ENCODE assay signal across 9 cellular contexts in the genomic region with DNA sequence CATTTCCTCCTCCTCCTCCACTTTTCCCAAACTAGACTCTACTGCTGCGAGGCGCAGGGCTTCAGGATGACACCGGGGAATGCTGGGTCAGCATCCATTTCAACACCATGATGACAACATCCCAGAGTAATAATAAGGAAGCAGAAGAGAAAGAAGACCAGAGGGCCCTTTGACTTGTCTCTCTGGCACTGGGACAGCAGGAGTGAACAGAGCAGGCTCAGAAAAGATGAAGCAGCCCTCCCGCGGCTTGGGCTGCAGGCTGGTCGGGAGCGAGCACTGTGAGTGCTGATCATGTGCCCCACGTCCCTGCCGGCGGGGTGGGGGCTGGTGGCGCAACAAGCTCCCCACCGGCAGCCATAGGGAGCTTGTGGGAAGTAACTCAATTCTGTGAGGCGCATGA. TPM values are rescaled to one million over a fixed set of nuclear protein-coding genes. Genes with fewer than 3 reads are reported as not detected.
DNase-seq lines count a peak whose midpoint lies in the region; ATAC-seq, FAIRE-seq and TF ChIP-seq lines count a peak whose summit lies in the region.
"Had no signal": no experiment of that assay in that cellular context is flagged by ENCODE, and none has a peak within 500 bp of the region (broad histone marks: within the 10 kb centered on the region; RNA-seq: fewer than 3 reads in every experiment).

No MANE protein-coding gene starts in this region.

- H4K20me1 ChIP-seq in BLaER1 treated with 17β-estradiol and CSF1 and Interleukin-3, amounts not matched to agents 10 nM and 100 nM, result peaks cover 79 to 100% (median 100%) of the 10 kb centered on the region in 11 experiments
- H4K20me1 ChIP-seq in OCI-LY7 (ENCODE audit: insufficient read depth, low read length), result no peaks in the 10 kb centered on the region

- BruUV-seq in OCI-LY7 (replicated peaks; lab: Mats Ljungman, UMichigan), result no TSS peak

- DNase-seq in head of caudate nucleus, result peak; percentile 58 to 90 (median 81)
- peak in 2 of 6 donors; percentile 32 to 59 for DNase-seq in pancreas
- no peak for DNase-seq in NCI-H446 (lab: John Stamatoyannopoulos, UW)
- no peak for DNase-seq in OCI-LY7 (ENCODE audit: low spot score)
- no peak for DNase-seq in HuH-7.5 (ENCODE audit: low spot score)
- DNase-seq in HAP-1 (ENCODE audit: low spot score in 2 of 2), result no peak
- DNase-seq: NCI-H187 treated with DMSO at 0.1 percent for 48 hours had no signal

- peak overlapping the region in 9 of 11 experiments; percentile 9 to 74 (median 49); a peak in 12 of 22 replicates for H3K27ac ChIP-seq in BLaER1 treated with 17β-estradiol and CSF1 and Interleukin-3, amounts not matched to agents 10 nM and 100 nM
- H3K27ac ChIP-seq in pancreas, result peak overlapping the region in 2 of 4 donors; percentile 17 to 67
- no peak overlapping the region for H3K27ac ChIP-seq in OCI-LY7 (ENCODE audit: low read depth, low read length, poor library complexity, severe bottlenecking)

- peaks cover 22 to 74% (median 42%) of the 10 kb centered on the region in 11 experiments; a peak in 20 of 22 replicates for H3K36me3 ChIP-seq in BLaER1 treated with 17β-estradiol and CSF1 and Interleukin-3, amounts not matched to agents 10 nM and 100 nM
- H3K36me3 ChIP-seq in pancreas, result no peaks in the 10 kb centered on the region
- peaks cover 51% of the 10 kb centered on the region; the same call in 1 of the 2 replicates for H3K36me3 ChIP-seq in OCI-LY7 (ENCODE audit: insufficient read depth, low read length)
- peaks cover 15% of the 10 kb centered on the region; the same call in 1 of the 2 replicates for H3K36me3 ChIP-seq in HAP-1 (replicated peaks)

- H3K4me3 Mint-ChIP-seq in activated T-helper 17 cell treated with anti-CD3 and anti-CD28 coated beads, Interleukin-2, amount 50 U/mL, for 72 hours, result peak overlapping the region; percentile 79

- WGBS in pancreas, 2 donors, result 75 to 81% methylated on average over 13 of the region's 13 CpGs

- no peak overlapping the region for H2AFZ ChIP-seq in OCI-LY7 (ENCODE audit: low read length)

- no peak for TF ChIP-seq CTCF in pancreas (IDR thresholded peaks at IDR 0.05)
- no peak for TF ChIP-seq CTCF in OCI-LY7 (conservative IDR thresholded peaks at IDR 0.05; ENCODE audit: low read length)

- H3K4me3 ChIP-seq in BLaER1 treated with 17β-estradiol and CSF1 and Interleukin-3, amounts not matched to agents 10 nM and 100 nM, result no peak overlapping the region
- no peak overlapping the region for H3K4me3 ChIP-seq in pancreas
- H3K4me3 ChIP-seq in OCI-LY7 (ENCODE audit: low read depth, low read length, poor library complexity, severe bottlenecking), result no peak overlapping the region
- H3K4me3 ChIP-seq in HAP-1, result no peak overlapping the region

- no peaks in the 10 kb centered on the region for H3K27me3 Mint-ChIP-seq in activated T-helper 17 cell treated with anti-CD3 and anti-CD28 coated beads, Interleukin-2, amount 50 U/mL, for 72 hours

- H3K9ac ChIP-seq in BLaER1 treated with 17β-estradiol and CSF1 and Interleukin-3, amounts not matched to agents 10 nM and 100 nM, result peak overlapping the region in 5 of 11 experiments; percentile 8 to 63 (median 26); a peak in 5 of 22 replicates

- no peak for ATAC-seq in activated T-helper 17 cell treated with anti-CD3 and anti-CD28 coated beads, Interleukin-2, amount 50 U/mL, for 72 hours (replicated peaks)
- ATAC-seq in pancreas, result peak in 3 of 4 donors; percentile 42 to 63 (median 60)

- H3K36me3 Mint-ChIP-seq in activated T-helper 17 cell treated with anti-CD3 and anti-CD28 coated beads, Interleukin-2, amount 50 U/mL, for 72 hours (ENCODE audit: low read depth), result peaks cover 61% of the 10 kb centered on the region

- intact Hi-C loops in head of caudate nucleus (cut with DNase I) (no loop called here), pancreas (cut with DNase I) (no loop called here), OCI-LY7 (cut with micrococcal nuclease; ENCODE audit: unreplicated experiment) (no loop called here)

- CTCF ChIA-PET in OCI-LY7 (lab: Charles Lee; ENCODE audit: unreplicated experiment), result no interaction called here

- H3K4me2 ChIP-seq in BLaER1 treated with 17β-estradiol and CSF1 and Interleukin-3, amounts not matched to agents 10 nM and 100 nM, result peak overlapping the region; percentile 81 to 94 (median 90)
- H3K4me2 ChIP-seq in OCI-LY7 (ENCODE audit: low read length), result no peak overlapping the region

- H3K4me1 Mint-ChIP-seq in activated T-helper 17 cell treated with anti-CD3 and anti-CD28 coated beads, Interleukin-2, amount 50 U/mL, for 72 hours, result peaks cover 48% of the 10 kb centered on the region

- H3K9me2 ChIP-seq in OCI-LY7 (ENCODE audit: insufficient read depth, low read length), result no peaks in the 10 kb centered on the region

- in situ Hi-C loops in HAP-1 (cut with MboI; ENCODE audit: low sequenced_read_pairs), result no loop called here

- peak overlapping the region; percentile 94 for H3K27ac Mint-ChIP-seq in activated T-helper 17 cell treated with anti-CD3 and anti-CD28 coated beads, Interleukin-2, amount 50 U/mL, for 72 hours

- no peak for FAIRE-seq in pancreas (lab: Jason Lieb, UNC)

- no peaks in the 10 kb centered on the region for H3K9me3 ChIP-seq in BLaER1 treated with 17β-estradiol and CSF1 and Interleukin-3, amounts not matched to agents 10 nM and 100 nM (replicated peaks in 1 of 11)
- H3K9me3 ChIP-seq in pancreas, result no peaks in the 10 kb centered on the region
- no peaks in the 10 kb centered on the region for H3K9me3 ChIP-seq in OCI-LY7 (ENCODE audit: low read length)
- H3K9me3 ChIP-seq in HAP-1, result no peaks in the 10 kb centered on the region

- H3K9me3 Mint-ChIP-seq in activated T-helper 17 cell treated with anti-CD3 and anti-CD28 coated beads, Interleukin-2, amount 50 U/mL, for 72 hours, result no peaks in the 10 kb centered on the region

- no peaks in the 10 kb centered on the region for H3K27me3 ChIP-seq in BLaER1 treated with 17β-estradiol and CSF1 and Interleukin-3, amounts not matched to agents 10 nM and 100 nM
- H3K27me3 ChIP-seq in pancreas, result no peaks in the 10 kb centered on the region
- no peaks in the 10 kb centered on the region for H3K27me3 ChIP-seq in HAP-1 (ENCODE audit: low read depth)

- peaks cover 82 to 94% (median 91%) of the 10 kb centered on the region in 10 experiments for H3K4me1 ChIP-seq in BLaER1 treated with 17β-estradiol and CSF1 and Interleukin-3, amounts not matched to agents 10 nM and 100 nM
- H3K4me1 ChIP-seq in pancreas, result peaks cover 0 to 6% (median 0%) of the 10 kb centered on the region in 3 donors
- H3K4me1 ChIP-seq in OCI-LY7 (ENCODE audit: insufficient read depth, low read length, poor library complexity, severe bottlenecking), result peaks cover 53% of the 10 kb centered on the region
- H3K4me1 ChIP-seq in HAP-1, result peaks cover 1% of the 10 kb centered on the region

- POLR2A ChIA-PET in OCI-LY7 (lab: Charles Lee), result no interaction called here

- peaks cover 72% of the 10 kb centered on the region for H3K79me2 ChIP-seq in OCI-LY7 (ENCODE audit: insufficient read depth, low read depth, low read length)

RNA-seq across cellular contexts. Expression of gene RANBP3, which starts 30.5 kb away (rescaled TPM):
- 100 to 1,000 TPM in 1 of 2 donors, 10 to 100 TPM in 1; 81.4 to 112 TPM for total RNA-seq in activated T-helper 17 cell treated with anti-CD3 and anti-CD28 coated beads, Interleukin-2, amount 50 U/mL, for 72 hours
- 10 to 100 TPM; 27.6 to 42.2 (median 34.7) TPM for total RNA-seq in pancreas
- polyA plus RNA-seq in pancreas, result 10 to 100 TPM; 29.1 to 39.9 TPM
- 63.7 and 74.3 TPM in 2 replicates for total RNA-seq in OCI-LY7 (2014; rRNA removed; shearing (Covaris generic))
- 90.2 and 99.9 TPM in 2 replicates for total RNA-seq in OCI-LY7 (2022)

RNA-seq across cellular contexts. Expression of gene CAPS, which starts 33.4 kb away (rescaled TPM):
- total RNA-seq in activated T-helper 17 cell treated with anti-CD3 and anti-CD28 coated beads, Interleukin-2, amount 50 U/mL, for 72 hours, result 1 to 10 TPM; 3.8 to 5.1 TPM
- total RNA-seq in pancreas (10 to 100 TPM; 10.5 to 23.2 (median 14.0) TPM), OCI-LY7 (2022) (11.0 and 12.9 TPM in 2 replicates)
- polyA plus RNA-seq in pancreas, result 10 to 100 TPM; 62.9 to 77.2 TPM
- total RNA-seq in OCI-LY7 (2014; rRNA removed; shearing (Covaris generic)), result 5.6 and 8.1 TPM in 2 replicates

RNA-seq across cellular contexts. Expression of gene VMAC, which starts 42.8 kb away (rescaled TPM):
- total RNA-seq in activated T-helper 17 cell treated with anti-CD3 and anti-CD28 coated beads, Interleukin-2, amount 50 U/mL, for 72 hours, result 1 to 10 TPM; 3.7 to 4.4 TPM
- total RNA-seq in pancreas (1 to 10 TPM; 2.9 to 5.6 (median 4.6) TPM), OCI-LY7 (2022) (6.0 and 7.9 TPM in 2 replicates)
- 10 to 100 TPM in 1 of 2 donors, 1 to 10 TPM in 1; 4.0 to 10.1 TPM for polyA plus RNA-seq in pancreas
- total RNA-seq in OCI-LY7 (2014; rRNA removed; shearing (Covaris generic)), result 6.6 and 6.8 TPM in 2 replicates

RNA-seq across cellular contexts. Expression of gene NDUFA11, which starts 43.8 kb away (rescaled TPM):
- 100 to 1,000 TPM; 162 to 249 TPM for total RNA-seq in activated T-helper 17 cell treated with anti-CD3 and anti-CD28 coated beads, Interleukin-2, amount 50 U/mL, for 72 hours
- total RNA-seq in pancreas (100 to 1,000 TPM in 1 of 6 donors, 10 to 100 TPM in 5; 58.0 to 104 (median 82.0) TPM), OCI-LY7 (2022) (248 and 280 TPM in 2 replicates)
- polyA plus RNA-seq in pancreas, result 100 to 1,000 TPM; 161 to 209 TPM
- total RNA-seq in OCI-LY7 (2014; rRNA removed; shearing (Covaris generic)), result 217 and 293 TPM in 2 replicates

Comparison
In these comparisons a context has a peak if more than half of its experiments do, and no peak if none do; other contexts are left out.
1. DNase-seq: peak in head of caudate nucleus (42 of 42); none in NCI-H446 (0 of 2), OCI-LY7 (single experiment), HuH-7.5 (single experiment) and HAP-1 (0 of 2).